Comparison of ENCODE assay signal across 8 cellular contexts in the genomic region with DNA sequence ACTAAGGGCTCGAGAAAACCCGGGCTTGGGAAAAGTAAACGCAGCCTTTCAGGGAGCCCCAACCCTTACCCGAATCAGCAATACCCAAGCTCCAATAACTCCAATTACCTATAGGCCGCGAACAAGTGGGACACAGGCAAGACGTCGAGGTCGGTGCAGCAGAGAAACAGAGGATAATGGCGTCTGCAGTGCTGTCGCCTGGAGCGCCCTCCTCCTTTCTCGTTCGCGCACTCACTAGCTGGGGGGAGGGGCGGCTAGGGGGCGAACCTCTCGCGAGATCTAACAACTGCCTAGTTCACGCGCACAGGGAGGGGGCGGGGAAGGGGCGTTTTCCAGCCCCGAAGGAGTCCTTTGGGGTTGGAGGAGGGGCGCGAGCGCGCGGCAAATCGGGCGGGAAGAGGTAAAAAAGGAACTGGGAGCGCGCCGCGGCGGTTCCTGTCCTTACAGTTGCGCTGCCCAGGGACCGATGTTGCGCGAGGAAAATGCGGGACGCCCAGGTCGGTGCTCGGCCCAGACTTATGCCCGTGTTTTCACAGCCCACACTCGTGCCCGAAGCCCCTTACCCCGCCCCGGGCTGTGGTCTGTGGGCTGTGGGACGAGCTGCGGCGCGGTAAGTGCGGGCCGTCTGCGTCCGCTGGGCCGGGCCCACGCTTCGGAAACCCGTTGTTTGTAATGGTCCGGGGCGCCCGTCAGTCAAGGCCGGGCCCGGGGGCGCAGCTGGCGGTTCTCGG. TPM values are rescaled to one million over a fixed set of nuclear protein-coding genes. Genes with fewer than 3 reads are reported as not detected.
DNase-seq lines count a peak whose midpoint lies in the region; ATAC-seq and TF ChIP-seq lines count a peak whose summit lies in the region.

RMI1 (plus strand) TSS at position 411 of the 731 bp plus-strand sequence. CDS start 20,182 bp downstream, outside the sequence.

- peak within 1 kb of the TSS; percentile 100 for H3K4ac ChIP-seq in IMR-90 (ENCODE audit: low read depth, low read length)

- H3K23ac ChIP-seq in IMR-90 (ENCODE audit: low read depth, low read length) = peak within 1 kb of the TSS; percentile 99

- 0% methylated on average over 41 of the region's 69 CpGs; no CpG with 5 or more reads in 1 of the 2 experiments for WGBS in IMR-90 (ENCODE audit: extremely low coverage in 2 of 2, insufficient read length in 1 of 2), 2 experiments

- CTCF ChIA-PET in IMR-90 (lab: Yijun Ruan, JAX) = interaction anchor here (1.1 kb wide), 1 partner anchor 334 kb away, joined by 3 read pairs; no protein-coding TSS in a partner anchor

- peak within 1 kb of the TSS; percentile 92 for H3K18ac ChIP-seq in IMR-90 (ENCODE audit: low read depth, low read length)

- no peaks in the 10 kb centered on the region for H3K9me3 ChIP-seq in IMR-90 (ENCODE audit: control insufficient read depth, insufficient read depth, low read length)

- in situ Hi-C loops in IMR-90 (cut with MboI; ENCODE audit: low sequenced_read_pairs) = no loop called here

- H3K4me3 ChIP-seq in IMR-90 (ENCODE audit: insufficient read depth, low read depth, low read length) = peak within 1 kb of the TSS; percentile 88

- no TSS peak for BruUV-seq in IMR-90 (replicated peaks; lab: Mats Ljungman, UMichigan)

- H3K9ac ChIP-seq in IMR-90 (ENCODE audit: low read depth, low read length) = peak within 1 kb of the TSS; percentile 98

- H4K5ac ChIP-seq in IMR-90 (ENCODE audit: low read depth, low read length) = peak within 1 kb of the TSS; percentile 93

- H3K14ac ChIP-seq in IMR-90 (replicated peaks; ENCODE audit: low read depth, low read length) = peak within 1 kb of the TSS; percentile 100

- peaks cover 0 to 9% of the 10 kb centered on the region in 2 experiments; a peak in 2 of 4 replicates for H3K79me1 ChIP-seq in IMR-90 (ENCODE audit: low read depth in 1 of 2, low read length in 2 of 2)

- peak within 1 kb of the TSS; percentile 100 for H4K91ac ChIP-seq in IMR-90 (ENCODE audit: insufficient read depth, low read depth, low read length)

- peak; percentile 81 for ATAC-seq in GM21528 (IDR thresholded peaks at IDR 0.05; ENCODE audit: low FRiP score, unreplicated experiment)
- peak; percentile 88 for ATAC-seq in IMR-90 (ENCODE audit: low read depth)

- POLR2A ChIA-PET in IMR-90 (lab: Charles Lee; ENCODE audit: unreplicated experiment) = interaction anchor here (1.1 kb wide), 1 partner anchor 64 kb away, joined by 3 read pairs; no protein-coding TSS in a partner anchor

- no peaks in the 10 kb centered on the region for H3K27me3 ChIP-seq in IMR-90 (ENCODE audit: control insufficient read depth, insufficient read depth, low read length)

- H4K8ac ChIP-seq in IMR-90 (ENCODE audit: low read depth in 2 of 2, low read length in 2 of 2) = peak within 1 kb of the TSS; percentile 99 to 100

- H2BK120ac ChIP-seq in IMR-90 (ENCODE audit: low read depth, low read length) = peak within 1 kb of the TSS; percentile 89

- DNase-seq in DMS114 treated with DMSO at 0.1 percent for 48 hours (lab: John Stamatoyannopoulos, UW; ENCODE audit: unreplicated experiment) (peak; percentile 82), IMR-90 (peak; percentile 96), OCI-M1 (lab: John Stamatoyannopoulos, UW) (peak; percentile 98), activated T-cell treated with anti-CD3 and anti-CD28 coated beads for 4 hours (peak; percentile 100), epithelial cell of prostate (ENCODE audit: low read depth, low spot score) (peak; percentile 79), mucosa of gallbladder (ENCODE audit: low spot score) (peak; percentile 99)
- DNase-seq in stimulated activated CD8-positive, alpha-beta memory T cell treated with anti-CD3 and anti-CD28 coated beads, Interleukin-4, amount 100 ng/mL, for 4 hours (ENCODE audit: low read depth in 2 of 2, low spot score in 1 of 2) = peak; percentile 98 to 99

- TF ChIP-seq RAD21 in IMR-90 (IDR thresholded peaks at IDR 0.05; ENCODE audit: low read length) = no peak

- peak within 1 kb of the TSS; percentile 53; the same call in 2 of the 3 replicates for H2BK15ac ChIP-seq in IMR-90 (ENCODE audit: low read depth, low read length)

- H2AK9ac ChIP-seq in IMR-90 (replicated peaks; ENCODE audit: low read depth, low read length, poor library complexity) = peak within 1 kb of the TSS; percentile 100

- TF ChIP-seq POLR2A in IMR-90 (IDR thresholded peaks at IDR 0.05; ENCODE audit: low read depth, low read length) = peak; percentile 95

- H4K20me1 ChIP-seq in IMR-90 (ENCODE audit: insufficient read depth, low read length) = peaks cover 43% of the 10 kb centered on the region

- H3K56ac ChIP-seq in IMR-90 (ENCODE audit: extremely low read depth, insufficient read depth, low read length) = peak within 1 kb of the TSS; percentile 99

- H2AK5ac ChIP-seq in IMR-90 (ENCODE audit: low read depth, low read length) = peak within 1 kb of the TSS; percentile 100

- H2BK5ac ChIP-seq in IMR-90 (ENCODE audit: low read depth, low read length, poor library complexity, severe bottlenecking) = peak within 1 kb of the TSS; percentile 98

- peak within 1 kb of the TSS; percentile 81 for H3K4me2 ChIP-seq in IMR-90 (ENCODE audit: low read depth, low read length)

- peaks cover 5% of the 10 kb centered on the region for H3K36me3 ChIP-seq in IMR-90 (ENCODE audit: control insufficient read depth, insufficient read depth, low read length)

- TF ChIP-seq CTCF in IMR-90 (conservative IDR thresholded peaks at IDR 0.05; ENCODE audit: low read depth, low read length) = 0 out of 2 replicates have a peak, but pooled peaks have one; percentile 13

- H3K27ac ChIP-seq in IMR-90 (ENCODE audit: insufficient read depth, low read length) (peak within 1 kb of the TSS; percentile 98), epithelial cell of prostate (peak within 1 kb of the TSS; percentile 92)

- intact Hi-C loops in IMR-90 (cut with micrococcal nuclease) = loop anchor here (1.0 to 10.0 kb wide), 3 partner anchors 190 to 281 kb away; partner anchors contain the start of gene UBQLN1

- dilution Hi-C loops in IMR-90 (cut with HindIII; ENCODE audit: low sequenced_read_pairs, unreplicated experiment) = no loop called here

- 0 out of 2 replicates have a peak within 1 kb of the TSS, but pooled peaks have one; percentile 11 for H2BK20ac ChIP-seq in IMR-90 (ENCODE audit: low read depth, low read length)

- no peaks in the 10 kb centered on the region for H3K9me1 ChIP-seq in IMR-90 (ENCODE audit: insufficient read depth, low read length)

- H2AFZ ChIP-seq in IMR-90 (replicated peaks; ENCODE audit: low read length, poor library complexity) = peak within 1 kb of the TSS; percentile 95

- H3K4me1 ChIP-seq in IMR-90 (ENCODE audit: control insufficient read depth, insufficient read depth, low read length) = no peaks in the 10 kb centered on the region

TF ChIP-seq in IMR-90, 13 proteins besides CTCF, POLR2A, EP300 and RAD21:
- TF ChIP-seq RFX5 (IDR thresholded peaks at IDR 0.05; ENCODE audit: low read depth, low read length) (0 out of 2 replicates have a peak, but pooled peaks have one; percentile 7), CHD1 (IDR thresholded peaks at IDR 0.05; ENCODE audit: low read depth, low read length) (no peak), MXI1 (IDR thresholded peaks at IDR 0.05; ENCODE audit: borderline replicate concordance, low read depth, low read length) (peak; percentile 69; the same call in 1 of the 2 replicates), SMC3 (IDR thresholded peaks at IDR 0.05; ENCODE audit: low read depth, low read length) (no peak), MAZ (IDR thresholded peaks at IDR 0.05; ENCODE audit: borderline replicate concordance, low read depth, low read length) (peak; percentile 90; the same call in 1 of the 2 replicates)

RNA-seq across cellular contexts. Expression of gene RMI1, which starts in this region (rescaled TPM):
- 6.8 and 12.8 TPM in 2 replicates for total RNA-seq in IMR-90 (2012; rRNA removed)
- polyA plus RNA-seq in IMR-90 (2012; rRNA removed) = 2.7 and 4.4 TPM in 2 replicates
- 0.38 and 0.65 TPM in 2 replicates for polyA plus RNA-seq in IMR-90 (2012; cell fraction: cytosol; rRNA removed)
- 0.11 and 1.7 TPM in 2 replicates for polyA plus RNA-seq in IMR-90 (2012; cell fraction: nucleus; rRNA removed; ENCODE audit: low replicate concordance)
- total RNA-seq in mucosa of gallbladder = 7.5 TPM

Comparison
In these comparisons a context has a peak if more than half of its experiments do, and no peak if none do; other contexts are left out.
1. Peak in every context shown above with its lines: DNase-seq, ATAC-seq, H3K4me3 ChIP-seq and H3K27ac ChIP-seq.